Comparison of ENCODE assay signal across 8 cellular contexts in the genomic region with DNA sequence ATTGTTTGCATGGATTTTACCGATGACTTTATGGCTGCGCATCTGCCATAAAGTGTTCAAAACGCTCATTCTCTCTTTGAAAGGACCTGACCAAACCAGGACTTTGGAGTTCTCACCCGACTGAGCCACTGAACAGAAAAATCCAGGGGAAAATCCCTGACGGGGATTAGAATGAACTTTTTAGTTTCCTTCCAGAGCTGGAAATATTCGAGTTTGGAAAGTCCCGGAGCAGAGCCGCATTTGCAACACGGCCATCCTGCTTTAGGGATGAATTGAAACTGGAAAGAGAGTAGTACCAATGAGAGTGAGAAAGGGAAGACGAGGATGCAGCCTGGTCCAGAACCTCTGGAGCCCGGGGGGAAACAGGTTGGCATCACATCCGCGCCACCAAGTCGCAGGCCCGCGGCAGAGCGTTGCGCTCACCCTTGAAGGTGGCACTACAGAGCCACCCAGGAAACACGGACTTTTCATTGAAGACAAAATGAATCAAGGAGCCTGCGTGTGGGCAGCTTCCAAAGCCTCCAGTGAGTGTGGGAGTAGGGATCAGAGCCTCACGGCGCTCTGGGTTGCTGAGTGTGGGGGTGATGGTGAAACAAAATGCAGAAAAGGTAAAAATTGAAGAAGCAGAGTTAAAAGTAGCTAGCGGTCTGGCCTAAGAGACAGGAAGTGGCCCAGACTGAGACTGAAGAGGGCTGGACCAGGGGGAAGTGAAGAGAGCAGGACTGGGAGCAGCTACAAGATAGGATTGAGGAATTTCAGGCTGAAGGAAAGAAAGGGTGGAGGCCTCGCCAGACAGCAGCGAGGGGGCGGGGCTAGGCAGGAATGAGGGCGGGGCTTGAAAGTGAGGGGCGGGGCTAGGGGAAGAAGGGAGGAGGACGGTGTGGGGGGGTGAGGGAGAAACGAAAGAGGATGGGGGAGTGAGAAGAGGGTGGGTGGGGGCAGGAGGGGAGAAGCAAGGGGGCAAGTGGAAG. TPM values are rescaled to one million over a fixed set of nuclear protein-coding genes. Genes with fewer than 3 reads are reported as not detected.
DNase-seq lines count a peak whose midpoint lies in the region; ATAC-seq, FAIRE-seq and TF ChIP-seq lines count a peak whose summit lies in the region.

No MANE protein-coding gene starts in this region.

- CTCF ChIA-PET in A549 (lab: Yijun Ruan, JAX), result interaction anchor here (0.7 to 1.8 kb wide), 9 partner anchors 12 to 175 kb away, joined by 3 to 5 read pairs (median 3); no protein-coding TSS in a partner anchor
- CTCF ChIA-PET in WTC11 (lab: Charles Lee), result interaction anchor here (0.7 to 1.6 kb wide), 3 partner anchors 102 to 359 kb away, joined by 3 to 6 read pairs (median 4); a partner anchor contains a TSS

- H3K27ac ChIP-seq in A549 (peak overlapping the region; percentile 74 to 100), breast epithelium (peak overlapping the region; percentile 99 to 100), small intestine (ENCODE audit: low read depth in 1 of 2, low read length in 1 of 2) (peak overlapping the region; percentile 57 to 95)

- TF ChIP-seq POLR2A in A549 (IDR thresholded peaks at IDR 0.05; ENCODE audit: low read length), result peak; percentile 10; the same call in 1 of the 2 replicates
- TF ChIP-seq POLR2A in breast epithelium (IDR thresholded peaks at IDR 0.05), result no peak

- peak; percentile 55 to 76 for ATAC-seq in A549
- peak; percentile 59 for ATAC-seq in WTC11
- ATAC-seq in GM18870 (IDR thresholded peaks at IDR 0.05; ENCODE audit: unreplicated experiment), result no peak

- peak overlapping the region; percentile 90 for H3K4me2 ChIP-seq in A549

- FAIRE-seq in A549 (lab: Jason Lieb, UNC) (no peak), small intestine (lab: Jason Lieb, UNC) (no peak)

- no peaks in the 10 kb centered on the region for H3K9me3 Mint-ChIP-seq in WTC11

- peaks cover 53% of the 10 kb centered on the region for H3K4me1 Mint-ChIP-seq in WTC11

- H3K4me3 Mint-ChIP-seq in WTC11, result peak overlapping the region; percentile 76

- POLR2A ChIA-PET in A549 (lab: Yijun Ruan, JAX), result interaction anchor here (0.6 to 1.4 kb wide), 7 partner anchors 19 to 220 kb away, joined by 3 to 8 read pairs (median 4); no protein-coding TSS in a partner anchor
- POLR2A ChIA-PET in WTC11 (lab: Charles Lee), result interaction anchor here (0.7 to 1.0 kb wide), 3 partner anchors 13 to 1375 kb away, joined by 3 to 11 read pairs (median 4); no protein-coding TSS in a partner anchor

- H3K4me3 ChIP-seq in A549 (peak overlapping the region; percentile 96), breast epithelium (peak overlapping the region; percentile 82 to 100 (median 100)), small intestine (ENCODE audit: low read depth in 1 of 2, low read length in 2 of 2) (peak overlapping the region; percentile 44 to 48)

- H3K27me3 Mint-ChIP-seq in WTC11 (ENCODE audit: low read depth), result no peaks in the 10 kb centered on the region

- H3K9me3 ChIP-seq in A549 (no peaks in the 10 kb centered on the region), breast epithelium (no peaks in the 10 kb centered on the region), small intestine (ENCODE audit: control insufficient read depth, low read depth) (no peaks in the 10 kb centered on the region)

- H3K4me1 ChIP-seq in A549, result peaks cover 50% of the 10 kb centered on the region
- H3K4me1 ChIP-seq in breast epithelium, result peaks cover 3 to 9% of the 10 kb centered on the region in 2 donors
- peaks cover 0 to 4% of the 10 kb centered on the region in 2 donors for H3K4me1 ChIP-seq in small intestine (ENCODE audit: control insufficient read depth in 2 of 2, insufficient read depth in 1 of 2, low read depth in 1 of 2, low read length in 1 of 2)

- peak; percentile 3 to 32; a peak in 2 of 5 replicates for TF ChIP-seq RAD21 in A549 (conservative IDR thresholded peaks at IDR 0.05 in 1 of 2, IDR thresholded peaks at IDR 0.05 in 1 of 2)

- H3K27me3 ChIP-seq in breast epithelium (no peaks in the 10 kb centered on the region), small intestine (ENCODE audit: control insufficient read depth in 2 of 2, insufficient read depth in 2 of 2, low read length in 2 of 2) (no peaks in the 10 kb centered on the region)

- peak; percentile 48 to 80 for DNase-seq in A549 (ENCODE audit: low read depth in 1 of 2, low spot score in 1 of 2)
- peak; percentile 84 for DNase-seq in HK-2 (ENCODE audit: unreplicated experiment)
- peak; percentile 64 for DNase-seq in WTC11 (ENCODE audit: low spot score)
- DNase-seq in breast epithelium (ENCODE audit: low spot score in 2 of 2), result peak; percentile 57 to 71
- peak; percentile 94 for DNase-seq in islet precursor cell
- peak; percentile 64 for DNase-seq in small intestine
- DNase-seq in NCI-H510A treated with DMSO at 0.1 percent for 48 hours (lab: John Stamatoyannopoulos, UW), result no peak

- peak overlapping the region; percentile 95 for H3K27ac Mint-ChIP-seq in WTC11

- TF ChIP-seq EP300 in A549 (IDR thresholded peaks at IDR 0.05), result no peak

- H3K36me3 Mint-ChIP-seq in WTC11, result peaks cover 4% of the 10 kb centered on the region; the same call in 1 of the 2 replicates

- intact Hi-C loops in breast epithelium (cut with DNase I; ENCODE audit: low total_unique reads), result no loop called here

- H3K36me3 ChIP-seq in breast epithelium (no peaks in the 10 kb centered on the region), small intestine (ENCODE audit: control insufficient read depth in 2 of 2, insufficient read depth in 2 of 2, low read length in 2 of 2) (no peaks in the 10 kb centered on the region)

- no peak for TF ChIP-seq CTCF in A549 (IDR thresholded peaks at IDR 0.05)
- TF ChIP-seq CTCF in WTC11 (IDR thresholded peaks at IDR 0.05), result no peak
- TF ChIP-seq CTCF in breast epithelium (IDR thresholded peaks at IDR 0.05), result no peak

- 9% methylated on average over 25 of the region's 30 CpGs for WGBS in A549 (ENCODE audit: missing lambda C conversion rate)
- 8 to 18% (median 16%) methylated on average over 30 of the region's 30 CpGs for WGBS in small intestine, 3 donors

TF ChIP-seq in A549, 52 proteins besides CTCF, POLR2A, EP300 and RAD21:
- TF ChIP-seq SMC3 (IDR thresholded peaks at IDR 0.05), result no peak; the same call in 2 of the 3 replicates
- TF ChIP-seq CBX8 (IDR thresholded peaks at IDR 0.05), result no peak
- TF ChIP-seq, protein P1, sequence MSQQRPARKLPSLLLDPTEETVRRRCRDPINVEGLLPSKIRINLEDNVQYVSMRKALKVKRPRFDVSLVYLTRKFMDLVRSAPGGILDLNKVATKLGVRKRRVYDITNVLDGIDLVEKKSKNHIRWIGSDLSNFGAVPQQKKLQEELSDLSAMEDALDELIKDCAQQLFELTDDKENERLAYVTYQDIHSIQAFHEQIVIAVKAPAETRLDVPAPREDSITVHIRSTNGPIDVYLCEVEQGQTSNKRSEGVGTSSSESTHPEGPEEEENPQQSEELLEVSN (IDR thresholded peaks at IDR 0.05; ENCODE audit: borderline replicate concordance, low read depth), result 0 out of 2 replicates have a peak, but pooled peaks have one; percentile 15
- TF ChIP-seq NFE2L2 (conservative IDR thresholded peaks at IDR 0.05; ENCODE audit: low read length), result no peak
- no peak for TF ChIP-seq FOSL2 (IDR thresholded peaks at IDR 0.05)
- no peak for TF ChIP-seq FOSL2 (CRISPR knock-in tag; IDR thresholded peaks at IDR 0.05)
- no peak for TF ChIP-seq HOXA7 (CRISPR knock-in tag; IDR thresholded peaks at IDR 0.05)

TF ChIP-seq in WTC11, 78 proteins besides CTCF, POLR2A, EP300 and RAD21 (continues in another document):
- no peak for TF ChIP-seq CREB1 (CRISPR knock-in tag; IDR thresholded peaks at IDR 0.05)
- TF ChIP-seq OVOL2 (CRISPR knock-in tag; IDR thresholded peaks at IDR 0.05; ENCODE audit: borderline replicate concordance), result no peak
- no peak for TF ChIP-seq NFATC4 (CRISPR knock-in tag; IDR thresholded peaks at IDR 0.05)
- TF ChIP-seq, protein P2, sequence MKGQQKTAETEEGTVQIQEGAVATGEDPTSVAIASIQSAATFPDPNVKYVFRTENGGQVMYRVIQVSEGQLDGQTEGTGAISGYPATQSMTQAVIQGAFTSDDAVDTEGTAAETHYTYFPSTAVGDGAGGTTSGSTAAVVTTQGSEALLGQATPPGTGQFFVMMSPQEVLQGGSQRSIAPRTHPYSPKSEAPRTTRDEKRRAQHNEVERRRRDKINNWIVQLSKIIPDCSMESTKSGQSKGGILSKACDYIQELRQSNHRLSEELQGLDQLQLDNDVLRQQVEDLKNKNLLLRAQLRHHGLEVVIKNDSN (CRISPR knock-in tag; IDR thresholded peaks at IDR 0.05), result no peak
- TF ChIP-seq SMAD3 (CRISPR knock-in tag; IDR thresholded peaks at IDR 0.05; ENCODE audit: borderline replicate concordance), result no peak
- no peak for TF ChIP-seq ZNF671 (CRISPR knock-in tag; IDR thresholded peaks at IDR 0.05)
- TF ChIP-seq GTF2I (CRISPR knock-in tag; conservative IDR thresholded peaks at IDR 0.05), result no peak
- no peak for TF ChIP-seq NR1H2 (CRISPR knock-in tag; IDR thresholded peaks at IDR 0.05)

RNA-seq across cellular contexts. Expression of a gene that starts 1.9 kb away (rescaled TPM):
- polyA plus RNA-seq in A549 (2011; rRNA removed), result 21.5 and 22.1 TPM in 2 replicates
- 8.6 and 10.8 TPM in 2 replicates for polyA plus RNA-seq in A549 (2012; cell fraction: cytosol; rRNA removed)
- 23.9 and 34.3 TPM in 2 replicates for polyA plus RNA-seq in A549 (2012; cell fraction: nucleus; rRNA removed)
- polyA plus RNA-seq in A549 (2017; fragmentation: RNase III; extraction: RNeasy Plus Mini Kit Qiagen cat#74134 plus additional on column Dnase treatment), result 13.3 to 15.4 TPM (median 13.8 TPM) in 3 replicates
- 20.1 and 20.5 TPM in 2 replicates for polyA minus RNA-seq in A549 (2011; rRNA and poly(A)+ RNA removed)
- 22.1 to 23.2 TPM (median 22.4 TPM) in 3 replicates for total RNA-seq in WTC11 (2021)
- total RNA-seq in breast epithelium, result 10 to 100 TPM; 20.2 to 28.7 (median 25.9) TPM
- 1 to 10 TPM; 6.3 to 8.9 (median 8.2) TPM for polyA plus RNA-seq in small intestine

Comparison
In these comparisons a context has a peak if more than half of its experiments do, and no peak if none do; other contexts are left out.
1. H3K4me3 ChIP-seq: peak in every context shown above with its lines; median percentile 100 in breast epithelium; 96 in A549; 46 in small intestine.